In the genomic region with DNA sequence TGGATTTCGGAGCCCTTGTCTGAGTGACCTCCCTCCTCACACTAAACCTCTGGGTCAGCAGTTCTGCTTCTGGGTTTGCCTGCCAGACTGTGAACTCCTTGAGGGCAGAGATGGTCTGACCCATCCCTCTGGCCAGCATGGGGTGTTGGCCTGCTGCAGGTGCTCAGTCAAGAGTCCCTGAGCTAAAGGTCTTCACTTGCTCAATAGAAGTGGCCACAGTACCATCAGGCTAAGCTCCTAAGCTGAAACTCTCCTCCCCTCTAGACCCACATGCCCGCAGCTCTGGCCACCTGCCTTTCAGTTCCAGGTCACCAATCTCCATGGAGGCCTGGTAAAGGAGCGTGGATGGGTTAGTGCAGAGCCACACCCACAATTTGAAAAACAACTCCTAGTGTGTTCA, we compare ENCODE assay signal across 38 cellular contexts.
"Had no signal": no experiment of that assay in that cellular context is flagged by ENCODE, and none has a peak within 500 bp of the region (broad histone marks: within the 10 kb centered on the region; RNA-seq: fewer than 3 reads in every experiment).

No MANE protein-coding gene starts in this region.

- H3K36me3 ChIP-seq: ascending aorta, cardiac muscle cell had no signal

- H3K27ac Mint-ChIP-seq: activated CD4-positive, alpha-beta memory T cell treated with anti-CD3 and anti-CD28 coated beads, Interleukin-2, amount 10 ng/mL, durations not matched to agents 7 days and 5 days; activated CD4-positive, alpha-beta T cell treated with anti-CD3 and anti-CD28 coated beads for 36 hours; activated CD4-positive, alpha-beta T cell treated with anti-CD3 and anti-CD28 coated beads, Interleukin-2, amount 10 ng/mL, durations not matched to agents 7 days and 5 days; activated CD8-positive, alpha-beta memory T cell treated with anti-CD3 and anti-CD28 coated beads, Interleukin-2, amount 10 ng/mL, durations not matched to agents 7 days and 5 days; activated CD8-positive, alpha-beta T cell treated with anti-CD3 and anti-CD28 coated beads, Interleukin-2, amount 10 ng/mL, durations not matched to agents 7 days and 5 days; activated naive CD4-positive, alpha-beta T cell treated with anti-CD3 and anti-CD28 coated beads, Interleukin-2, amount 10 ng/mL, durations not matched to agents 7 days and 5 days; activated naive CD4-positive, alpha-beta T cell treated with anti-CD3 and anti-CD28 coated beads, Interleukin-2, amount 50 U/mL, for 24 hours; activated naive CD8-positive, alpha-beta T cell; activated naive CD8-positive, alpha-beta T cell treated with anti-CD3 and anti-CD28 coated beads, Interleukin-2, amount 10 ng/mL, durations not matched to agents 7 days and 5 days; activated naive CD8-positive, alpha-beta T cell treated with anti-CD3 and anti-CD28 coated beads, Interleukin-2, amount 50 U/mL, for 24 hours; activated T-cell treated with anti-CD3 and anti-CD28 coated beads, Interleukin-2, amount 50 U/mL, for 24 hours; activated T-helper 2 cell treated with anti-CD3 and anti-CD28 coated beads, Interferon-gamma antibody, Interleukin-2, Interleukin-4, amounts not matched to agents 10 μg/mL and 5 μg/mL and 100 μg/mL, durations not matched to agents 14 hours and 24 hours and 36 hours; brain; T-helper 1 cell treated with Interleukin-12 subunit alpha and Interleukin-12 subunit beta and Interleukin-4 antibody, amounts not matched to agents 30 μg/mL and 1 μg/mL, for 36 hours; T-helper 2 cell treated with Interferon-gamma antibody and Interleukin-4, amounts not matched to agents 5 μg/mL and 100 μg/mL, for 36 hours; WTC11 had no signal

- H3K9me3 ChIP-seq: ascending aorta had no signal

- DNase-seq: activated CD4-positive, alpha-beta memory T cell treated with anti-CD3 and anti-CD28 coated beads, Interleukin-2, amount 10 ng/mL, durations not matched to agents 7 days and 5 days; activated CD4-positive, alpha-beta T cell treated with anti-CD3 and anti-CD28 coated beads for 1 hour; activated CD4-positive, alpha-beta T cell treated with anti-CD3 and anti-CD28 coated beads for 36 hours; activated CD4-positive, alpha-beta T cell treated with anti-CD3 and anti-CD28 coated beads for 48 hours; activated CD4-positive, alpha-beta T cell treated with anti-CD3 and anti-CD28 coated beads, Interleukin-2, amount 10 ng/mL, durations not matched to agents 7 days and 5 days; activated CD4-positive, alpha-beta T cell treated with anti-CD3 and anti-CD28 coated beads, Interleukin-2, amount 50 U/mL, for 48 hours; activated CD4-positive, CD25-positive, alpha-beta regulatory T cell; activated CD8-positive, alpha-beta memory T cell treated with anti-CD3 and anti-CD28 coated beads for 24 hours; activated CD8-positive, alpha-beta memory T cell treated with anti-CD3 and anti-CD28 coated beads, Interleukin-2, amount 10 ng/mL, durations not matched to agents 7 days and 5 days; activated CD8-positive, alpha-beta memory T cell treated with anti-CD3 and anti-CD28 coated beads, Interleukin-2, amount 50 U/mL, for 48 hours; activated CD8-positive, alpha-beta T cell treated with anti-CD3 and anti-CD28 coated beads, Interleukin-2, amount 10 ng/mL, durations not matched to agents 7 days and 5 days; activated effector memory CD4-positive, alpha-beta T cell treated with Interleukin-2 at 50 U/mL for 16 hours; activated gamma-delta T cell; activated naive CD4-positive, alpha-beta T cell treated with anti-CD3 and anti-CD28 coated beads, Interleukin-2, amount 10 ng/mL, durations not matched to agents 7 days and 5 days; activated naive CD4-positive, alpha-beta T cell treated with Interleukin-2 at 50 U/mL for 16 hours; activated naive CD8-positive, alpha-beta T cell treated with anti-CD3 and anti-CD28 coated beads, Interleukin-2, amount 10 ng/mL, durations not matched to agents 7 days and 5 days; activated naive CD8-positive, alpha-beta T cell treated with anti-CD3 and anti-CD28 coated beads, Interleukin-2, amount 50 U/mL, for 24 hours; activated T-cell treated with anti-CD3 and anti-CD28 coated beads, Interleukin-2, amount 50 U/mL, for 24 hours; activated T-cell treated with anti-CD3 and anti-CD28 coated beads, Interleukin-2, amount 50 U/mL, for 48 hours; amygdala; anterior cingulate cortex; caudate nucleus; cerebellar nuclear complex; T-helper 1 cell; T-helper 2 cell; T-helper 9 cell had no signal

- H3K36me3 Mint-ChIP-seq: activated CD8-positive, alpha-beta memory T cell treated with anti-CD3 and anti-CD28 coated beads, Interleukin-2, amount 10 ng/mL, durations not matched to agents 7 days and 5 days; activated naive CD4-positive, alpha-beta T cell treated with anti-CD3 and anti-CD28 coated beads, Interleukin-2, amount 10 ng/mL, durations not matched to agents 7 days and 5 days; activated naive CD4-positive, alpha-beta T cell treated with anti-CD3 and anti-CD28 coated beads, Interleukin-2, amount 50 U/mL, for 24 hours; activated naive CD8-positive, alpha-beta T cell; activated naive CD8-positive, alpha-beta T cell treated with anti-CD3 and anti-CD28 coated beads, Interleukin-2, amount 10 ng/mL, durations not matched to agents 7 days and 5 days; brain; WTC11 had no signal

- H3K4me1 ChIP-seq: ascending aorta had no signal

- H3K27me3 Mint-ChIP-seq: activated CD4-positive, alpha-beta memory T cell treated with anti-CD3 and anti-CD28 coated beads, Interleukin-2, amount 10 ng/mL, durations not matched to agents 7 days and 5 days; activated CD8-positive, alpha-beta memory T cell treated with anti-CD3 and anti-CD28 coated beads, Interleukin-2, amount 10 ng/mL, durations not matched to agents 7 days and 5 days; activated naive CD4-positive, alpha-beta T cell treated with anti-CD3 and anti-CD28 coated beads, Interleukin-2, amount 10 ng/mL, durations not matched to agents 7 days and 5 days had no signal

- H3K9me3 Mint-ChIP-seq: activated CD4-positive, alpha-beta memory T cell treated with anti-CD3 and anti-CD28 coated beads, Interleukin-2, amount 10 ng/mL, durations not matched to agents 7 days and 5 days; activated CD4-positive, alpha-beta T cell treated with anti-CD3 and anti-CD28 coated beads, Interleukin-2, amount 10 ng/mL, durations not matched to agents 7 days and 5 days; activated naive CD4-positive, alpha-beta T cell treated with anti-CD3 and anti-CD28 coated beads, Interleukin-2, amount 10 ng/mL, durations not matched to agents 7 days and 5 days; activated naive CD4-positive, alpha-beta T cell treated with anti-CD3 and anti-CD28 coated beads, Interleukin-2, amount 50 U/mL, for 24 hours; activated naive CD8-positive, alpha-beta T cell treated with anti-CD3 and anti-CD28 coated beads, Interleukin-2, amount 10 ng/mL, durations not matched to agents 7 days and 5 days; activated naive CD8-positive, alpha-beta T cell treated with anti-CD3 and anti-CD28 coated beads, Interleukin-2, amount 50 U/mL, for 24 hours; activated T-cell treated with anti-CD3 and anti-CD28 coated beads, Interleukin-2, amount 50 U/mL, for 24 hours; activated T-helper 2 cell treated with anti-CD3 and anti-CD28 coated beads, Interferon-gamma antibody, Interleukin-2, Interleukin-4, amounts not matched to agents 10 μg/mL and 5 μg/mL and 100 μg/mL, durations not matched to agents 14 hours and 24 hours and 36 hours; central memory CD8-positive, alpha-beta T cell; T-helper 1 cell treated with Interleukin-12 subunit alpha and Interleukin-12 subunit beta and Interleukin-4 antibody, amounts not matched to agents 30 μg/mL and 1 μg/mL, for 36 hours; T-helper 2 cell treated with Interferon-gamma antibody and Interleukin-4, amounts not matched to agents 5 μg/mL and 100 μg/mL, for 36 hours; WTC11 had no signal

- ATAC-seq: activated CD4-positive, alpha-beta T cell treated with anti-CD3 and anti-CD28 coated beads for 36 hours; activated CD4-positive, CD25-positive, alpha-beta regulatory T cell treated with anti-CD3 and anti-CD28 coated beads, Interleukin-2, amount 50 U/mL, for 24 hours; activated CD8-positive, alpha-beta memory T cell treated with anti-CD3 and anti-CD28 coated beads, Interleukin-2, amount 10 ng/mL, durations not matched to agents 7 days and 5 days; activated CD8-positive, alpha-beta T cell treated with anti-CD3 and anti-CD28 coated beads, Interleukin-2, amount 10 ng/mL, durations not matched to agents 7 days and 5 days; activated naive CD8-positive, alpha-beta T cell treated with anti-CD3 and anti-CD28 coated beads, Interleukin-2, amount 50 U/mL, for 24 hours; WTC11 had no signal

- H3K4me3 Mint-ChIP-seq: activated CD4-positive, alpha-beta memory T cell treated with anti-CD3 and anti-CD28 coated beads, Interleukin-2, amount 10 ng/mL, durations not matched to agents 7 days and 5 days; activated CD4-positive, alpha-beta T cell treated with anti-CD3 and anti-CD28 coated beads for 36 hours; activated CD4-positive, alpha-beta T cell treated with anti-CD3 and anti-CD28 coated beads, Interleukin-2, amount 10 ng/mL, durations not matched to agents 7 days and 5 days; activated CD8-positive, alpha-beta memory T cell treated with anti-CD3 and anti-CD28 coated beads, Interleukin-2, amount 10 ng/mL, durations not matched to agents 7 days and 5 days; activated CD8-positive, alpha-beta T cell treated with anti-CD3 and anti-CD28 coated beads, Interleukin-2, amount 10 ng/mL, durations not matched to agents 7 days and 5 days; activated naive CD4-positive, alpha-beta T cell treated with anti-CD3 and anti-CD28 coated beads, Interleukin-2, amount 10 ng/mL, durations not matched to agents 7 days and 5 days; activated naive CD4-positive, alpha-beta T cell treated with anti-CD3 and anti-CD28 coated beads, Interleukin-2, amount 50 U/mL, for 24 hours; activated naive CD8-positive, alpha-beta T cell; activated naive CD8-positive, alpha-beta T cell treated with anti-CD3 and anti-CD28 coated beads, Interleukin-2, amount 10 ng/mL, durations not matched to agents 7 days and 5 days; activated naive CD8-positive, alpha-beta T cell treated with anti-CD3 and anti-CD28 coated beads, Interleukin-2, amount 50 U/mL, for 24 hours; activated T-cell treated with anti-CD3 and anti-CD28 coated beads, Interleukin-2, amount 50 U/mL, for 24 hours; brain; central memory CD8-positive, alpha-beta T cell; T-helper 1 cell treated with Interleukin-12 subunit alpha and Interleukin-12 subunit beta and Interleukin-4 antibody, amounts not matched to agents 30 μg/mL and 1 μg/mL, for 36 hours; T-helper 2 cell treated with Interferon-gamma antibody and Interleukin-4, amounts not matched to agents 5 μg/mL and 100 μg/mL, for 36 hours; WTC11 had no signal

- H3K4me3 ChIP-seq: ascending aorta, cardiac muscle cell had no signal

- H3K4me1 Mint-ChIP-seq: activated CD4-positive, alpha-beta memory T cell treated with anti-CD3 and anti-CD28 coated beads, Interleukin-2, amount 10 ng/mL, durations not matched to agents 7 days and 5 days; activated CD4-positive, alpha-beta T cell treated with anti-CD3 and anti-CD28 coated beads for 36 hours; activated CD4-positive, alpha-beta T cell treated with anti-CD3 and anti-CD28 coated beads, Interleukin-2, amount 10 ng/mL, durations not matched to agents 7 days and 5 days; activated CD8-positive, alpha-beta memory T cell treated with anti-CD3 and anti-CD28 coated beads, Interleukin-2, amount 10 ng/mL, durations not matched to agents 7 days and 5 days; activated naive CD4-positive, alpha-beta T cell treated with anti-CD3 and anti-CD28 coated beads, Interleukin-2, amount 10 ng/mL, durations not matched to agents 7 days and 5 days; activated naive CD4-positive, alpha-beta T cell treated with anti-CD3 and anti-CD28 coated beads, Interleukin-2, amount 50 U/mL, for 24 hours; activated naive CD8-positive, alpha-beta T cell treated with anti-CD3 and anti-CD28 coated beads, Interleukin-2, amount 10 ng/mL, durations not matched to agents 7 days and 5 days; activated naive CD8-positive, alpha-beta T cell treated with anti-CD3 and anti-CD28 coated beads, Interleukin-2, amount 50 U/mL, for 24 hours; central memory CD8-positive, alpha-beta T cell had no signal

- H3K27me3 ChIP-seq: ascending aorta, cardiac muscle cell had no signal

- H3K27ac ChIP-seq: ascending aorta, cardiac muscle cell, VCaP had no signal
